In the genomic region with DNA sequence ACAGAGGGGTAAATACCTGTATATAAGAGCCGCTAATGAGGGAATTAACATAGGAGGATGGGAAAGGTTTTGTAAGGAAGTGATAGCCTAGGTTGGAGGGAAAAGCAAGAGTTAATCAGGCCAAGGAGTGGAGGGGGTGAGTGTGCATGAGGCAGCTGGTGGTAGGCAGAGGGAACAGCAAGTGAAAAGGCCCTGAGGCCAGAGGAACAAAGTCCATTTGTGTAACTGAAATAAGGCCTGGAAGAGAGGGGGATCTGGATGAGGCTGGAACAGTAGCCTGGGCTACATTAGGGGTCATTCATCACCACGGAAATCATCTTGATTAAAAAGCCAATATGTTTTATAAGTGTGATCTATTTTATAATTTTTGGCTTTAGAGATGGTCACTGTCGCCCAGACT, we compare ENCODE assay signal across 1 cellular context.
A peak's percentile ranks its signal among the peaks of the same experiment; 100 is the strongest.
TF ChIP-seq lines count a peak whose summit lies in the region.

No MANE protein-coding gene starts in this region.

TF ChIP-seq in K562, 482 proteins besides CTCF, POLR2A, EP300 and RAD21:
- peak; percentile 23 for TF ChIP-seq RBM25 (IDR thresholded peaks at IDR 0.05; ENCODE audit: low read depth, low read length, severe bottlenecking)
- no peak for TF ChIP-seq CEBPG (CRISPR knock-in tag; IDR thresholded peaks at IDR 0.05)
- no peak for TF ChIP-seq CEBPG (tag; conservative IDR thresholded peaks at IDR 0.05 in 1 of 2, IDR thresholded peaks at IDR 0.05 in 1 of 2)
- no peak for TF ChIP-seq TFAM (CRISPR knock-in tag; conservative IDR thresholded peaks at IDR 0.05)
- TF ChIP-seq BRD4 (IDR thresholded peaks at IDR 0.05), result no peak
- TF ChIP-seq LCOR (CRISPR knock-in tag; IDR thresholded peaks at IDR 0.05), result no peak
- no peak for TF ChIP-seq NCOA1 (IDR thresholded peaks at IDR 0.05; ENCODE audit: low read depth)
- TF ChIP-seq BCOR (IDR thresholded peaks at IDR 0.05), result peak; percentile 43
